16 cellular contexts compared by ENCODE assay signal in the genomic region with DNA sequence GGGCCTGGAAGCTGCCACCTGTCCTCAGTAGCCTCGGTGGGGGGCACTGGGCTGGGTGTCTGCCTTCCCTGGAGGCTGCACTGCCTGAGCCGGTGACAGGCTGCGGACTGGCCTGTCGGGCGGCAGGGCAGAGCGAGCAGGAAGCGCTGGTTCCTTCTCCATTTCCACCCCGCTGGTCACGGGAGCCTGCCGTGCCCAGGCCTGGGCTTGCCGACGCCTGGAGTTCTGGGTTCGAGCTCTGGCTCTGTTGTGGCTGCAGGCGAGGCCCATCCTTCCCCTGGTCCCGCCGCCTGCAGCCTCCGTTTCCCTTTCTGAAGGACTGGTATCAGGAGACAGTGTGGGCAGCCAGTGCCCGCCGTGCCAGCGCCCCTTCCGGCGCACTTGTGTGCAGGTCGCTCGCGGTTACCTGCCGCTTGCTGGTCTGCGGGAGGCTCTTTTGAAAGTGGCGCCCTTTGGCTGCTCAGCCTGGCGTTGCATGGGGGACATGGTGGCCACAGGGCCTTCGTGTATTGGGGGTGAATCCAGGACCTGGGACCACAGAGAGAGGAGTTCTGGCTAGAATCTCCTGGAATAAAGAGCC. TPM values are rescaled to one million over a fixed set of nuclear protein-coding genes. Genes with fewer than 3 reads are reported as not detected.
DNase-seq lines count a peak whose midpoint lies in the region; ATAC-seq and TF ChIP-seq lines count a peak whose summit lies in the region.
"Had no signal": no experiment of that assay in that cellular context is flagged by ENCODE, and none has a peak within 500 bp of the region (broad histone marks: within the 10 kb centered on the region; RNA-seq: fewer than 3 reads in every experiment).

No MANE protein-coding gene starts in this region.

- 84 to 87% methylated on average over 30 of the region's 30 CpGs for WGBS in heart right ventricle, 2 donors
- WGBS in urinary bladder = 87% methylated on average over 30 of the region's 30 CpGs
- WGBS in tibial nerve, 2 donors = 91 to 93% methylated on average over 16 to 28 of the region's 30 CpGs

- H3K27ac ChIP-seq in heart right ventricle = peak overlapping the region in 8 of 10 donors; percentile 16 to 80 (median 49)
- peak overlapping the region; percentile 29 to 40 for H3K27ac ChIP-seq in coronary artery
- peak overlapping the region; percentile 89 for H3K27ac ChIP-seq in neutrophil
- peak overlapping the region; percentile 28 for H3K27ac ChIP-seq in urinary bladder (ENCODE audit: low read depth)
- H3K27ac ChIP-seq in tibial nerve = peak overlapping the region in 2 of 4 donors; percentile 69 to 94
- H3K27ac ChIP-seq: SK-N-MC had no signal

- H3K4me1 Mint-ChIP-seq in activated T-helper 2 cell treated with anti-CD3 and anti-CD28 coated beads, Interferon-gamma antibody, Interleukin-2, Interleukin-4, amounts not matched to agents 10 μg/mL and 5 μg/mL and 100 μg/mL, durations not matched to agents 14 hours and 24 hours and 36 hours (ENCODE audit: low read depth) = no peaks in the 10 kb centered on the region
- H3K4me1 Mint-ChIP-seq: activated CD4-positive, alpha-beta T cell treated with anti-CD3 and anti-CD28 coated beads, Interleukin-2, amount 10 ng/mL, durations not matched to agents 24 days and 14 days; CD8-positive, alpha-beta memory T cell had no signal

- no peak for TF ChIP-seq POLR2A in tibial nerve (IDR thresholded peaks at IDR 0.05)

- H3K36me3 ChIP-seq in heart right ventricle = no peaks in the 10 kb centered on the region
- H3K36me3 ChIP-seq in neutrophil = peaks cover 7% of the 10 kb centered on the region
- no peaks in the 10 kb centered on the region for H3K36me3 ChIP-seq in urinary bladder (ENCODE audit: insufficient read depth)
- no peaks in the 10 kb centered on the region for H3K36me3 ChIP-seq in tibial nerve

- no peaks in the 10 kb centered on the region for H3K27me3 Mint-ChIP-seq in activated T-helper 2 cell treated with anti-CD3 and anti-CD28 coated beads, Interferon-gamma antibody, Interleukin-2, Interleukin-4, amounts not matched to agents 10 μg/mL and 5 μg/mL and 100 μg/mL, durations not matched to agents 14 hours and 24 hours and 36 hours (ENCODE audit: low read depth)
- H3K27me3 Mint-ChIP-seq: activated CD4-positive, alpha-beta T cell treated with anti-CD3 and anti-CD28 coated beads, Interleukin-2, amount 10 ng/mL, durations not matched to agents 24 days and 14 days; CD8-positive, alpha-beta memory T cell had no signal

- TF ChIP-seq CTCF in heart right ventricle (IDR thresholded peaks at IDR 0.05) (no peak), coronary artery (IDR thresholded peaks at IDR 0.05) (no peak), neutrophil (IDR thresholded peaks at IDR 0.05) (peak; percentile 15), tibial nerve (IDR thresholded peaks at IDR 0.05) (no peak)

- H3K9me3 ChIP-seq in heart right ventricle (no peaks in the 10 kb centered on the region), neutrophil (no peaks in the 10 kb centered on the region), tibial nerve (no peaks in the 10 kb centered on the region)

- H3K27me3 ChIP-seq in heart right ventricle = no peaks in the 10 kb centered on the region
- no peaks in the 10 kb centered on the region for H3K27me3 ChIP-seq in neutrophil
- H3K27me3 ChIP-seq in tibial nerve = no peaks in the 10 kb centered on the region

- H3K27ac Mint-ChIP-seq in activated T-helper 2 cell treated with anti-CD3 and anti-CD28 coated beads, Interferon-gamma antibody, Interleukin-2, Interleukin-4, amounts not matched to agents 10 μg/mL and 5 μg/mL and 100 μg/mL, durations not matched to agents 14 hours and 24 hours and 36 hours = no peak overlapping the region
- H3K27ac Mint-ChIP-seq: activated CD4-positive, alpha-beta T cell treated with anti-CD3 and anti-CD28 coated beads, Interleukin-2, amount 10 ng/mL, durations not matched to agents 24 days and 14 days had no signal

- H3K9me3 Mint-ChIP-seq in activated T-helper 2 cell treated with anti-CD3 and anti-CD28 coated beads, Interferon-gamma antibody, Interleukin-2, Interleukin-4, amounts not matched to agents 10 μg/mL and 5 μg/mL and 100 μg/mL, durations not matched to agents 14 hours and 24 hours and 36 hours = no peaks in the 10 kb centered on the region
- H3K9me3 Mint-ChIP-seq: activated CD4-positive, alpha-beta T cell treated with anti-CD3 and anti-CD28 coated beads, Interleukin-2, amount 10 ng/mL, durations not matched to agents 24 days and 14 days; CD8-positive, alpha-beta memory T cell had no signal

- peak overlapping the region in 1 of 10 donors; percentile 12 for H3K4me3 ChIP-seq in heart right ventricle
- no peak overlapping the region for H3K4me3 ChIP-seq in coronary artery
- peak overlapping the region; percentile 24 to 39 for H3K4me3 ChIP-seq in neutrophil (ENCODE audit: low read depth in 1 of 2, low read length in 1 of 2)
- no peak overlapping the region for H3K4me3 ChIP-seq in urinary bladder (ENCODE audit: low read depth, low read length)
- no peak overlapping the region for H3K4me3 ChIP-seq in tibial nerve
- H3K4me3 ChIP-seq: SK-N-MC, smooth muscle cell had no signal

- no peak for TF ChIP-seq EP300 in tibial nerve (IDR thresholded peaks at IDR 0.05)

- intact Hi-C loops in heart right ventricle (cut with DNase I) (no loop called here), Right ventricle myocardium inferior (cut with DNase I) (no loop called here)
- intact Hi-C loops in activated T-helper 2 cell treated with anti-CD3 and anti-CD28 coated beads, Interferon-gamma antibody, Interleukin-2, Interleukin-4, amounts not matched to agents 10 μg/mL and 5 μg/mL and 100 μg/mL, durations not matched to agents 14 hours and 24 hours and 36 hours (cut with micrococcal nuclease) = no loop called here

- no peaks in the 10 kb centered on the region for H3K36me3 Mint-ChIP-seq in activated T-helper 2 cell treated with anti-CD3 and anti-CD28 coated beads, Interferon-gamma antibody, Interleukin-2, Interleukin-4, amounts not matched to agents 10 μg/mL and 5 μg/mL and 100 μg/mL, durations not matched to agents 14 hours and 24 hours and 36 hours (ENCODE audit: low read depth)
- H3K36me3 Mint-ChIP-seq: CD8-positive, alpha-beta memory T cell had no signal

- no peak overlapping the region for H3K4me3 Mint-ChIP-seq in activated T-helper 2 cell treated with anti-CD3 and anti-CD28 coated beads, Interferon-gamma antibody, Interleukin-2, Interleukin-4, amounts not matched to agents 10 μg/mL and 5 μg/mL and 100 μg/mL, durations not matched to agents 14 hours and 24 hours and 36 hours (ENCODE audit: low read depth)
- H3K4me3 Mint-ChIP-seq: activated CD4-positive, alpha-beta T cell treated with anti-CD3 and anti-CD28 coated beads, Interleukin-2, amount 10 ng/mL, durations not matched to agents 24 days and 14 days; CD8-positive, alpha-beta memory T cell had no signal

- peak in 4 of 8 donors; percentile 1 to 20 (median 8) for ATAC-seq in heart right ventricle
- no peak for ATAC-seq in Right ventricle myocardium inferior
- no peak for ATAC-seq in HG03442 (IDR thresholded peaks at IDR 0.05; ENCODE audit: unreplicated experiment)

- DNase-seq in heart right ventricle = no peak
- no peak for DNase-seq in Right ventricle myocardium inferior (ENCODE audit: missing footprints)
- no peak for DNase-seq in coronary artery (ENCODE audit: low spot score)
- DNase-seq in tibial nerve (ENCODE audit: low spot score in 2 of 2) = no peak
- DNase-seq in activated T-helper 2 cell treated with anti-CD3 and anti-CD28 coated beads, Interferon-gamma antibody, Interleukin-2, Interleukin-4, amounts not matched to agents 10 μg/mL and 5 μg/mL and 100 μg/mL, durations not matched to agents 14 hours and 24 hours and 36 hours (ENCODE audit: low spot score) = no peak
- DNase-seq: activated CD4-positive, alpha-beta T cell treated with anti-CD3 and anti-CD28 coated beads, Interleukin-2, amount 10 ng/mL, durations not matched to agents 24 days and 14 days; activated CD8-positive, alpha-beta memory T cell treated with anti-CD3 and anti-CD28 coated beads, Interleukin-2, amount 50 U/mL, for 4 hours; activated naive CD4-positive, alpha-beta T cell; CD8-positive, alpha-beta memory T cell; DMS79 treated with DMSO at 0.1 percent for 48 hours; NCI-H2171 had no signal

- H3K4me1 ChIP-seq in heart right ventricle (peaks cover 45 to 99% (median 90%) of the 10 kb centered on the region in 9 donors), neutrophil (ENCODE audit: control insufficient read depth in 1 of 2, insufficient read depth in 1 of 2, low read depth in 1 of 2, low read length in 1 of 2) (peaks cover 70 to 94% of the 10 kb centered on the region in 2 experiments), urinary bladder (ENCODE audit: insufficient read depth) (peaks cover 4% of the 10 kb centered on the region), tibial nerve (peaks cover 0 to 100% (median 68%) of the 10 kb centered on the region in 4 donors)

RNA-seq across cellular contexts. Expression of a gene that starts 34.0 kb away (rescaled TPM):
- total RNA-seq in heart right ventricle (10 to 100 TPM; 38.4 to 92.3 (median 43.6) TPM), Right ventricle myocardium inferior (91.1 TPM), urinary bladder (19.7 TPM), tibial nerve (10 to 100 TPM; 53.5 to 61.5 (median 56.5) TPM)
- polyA plus RNA-seq in heart right ventricle (10 to 100 TPM; 22.6 to 39.1 TPM), urinary bladder (70.6 TPM)
- 22.8 and 22.9 TPM in 2 replicates for total RNA-seq in activated T-helper 2 cell treated with anti-CD3 and anti-CD28 coated beads, Interferon-gamma antibody, Interleukin-2, Interleukin-4, amounts not matched to agents 10 μg/mL and 5 μg/mL and 100 μg/mL, durations not matched to agents 14 hours and 24 hours and 36 hours

Comparison
In these comparisons a context has a peak if more than half of its experiments do, and no peak if none do; other contexts are left out.
1. H3K4me3 ChIP-seq: peak in neutrophil (2 of 2); none in coronary artery (single experiment), urinary bladder (single experiment) and tibial nerve (0 of 4).